Comparison of ENCODE assay signal across 8 cellular contexts in the genomic region with DNA sequence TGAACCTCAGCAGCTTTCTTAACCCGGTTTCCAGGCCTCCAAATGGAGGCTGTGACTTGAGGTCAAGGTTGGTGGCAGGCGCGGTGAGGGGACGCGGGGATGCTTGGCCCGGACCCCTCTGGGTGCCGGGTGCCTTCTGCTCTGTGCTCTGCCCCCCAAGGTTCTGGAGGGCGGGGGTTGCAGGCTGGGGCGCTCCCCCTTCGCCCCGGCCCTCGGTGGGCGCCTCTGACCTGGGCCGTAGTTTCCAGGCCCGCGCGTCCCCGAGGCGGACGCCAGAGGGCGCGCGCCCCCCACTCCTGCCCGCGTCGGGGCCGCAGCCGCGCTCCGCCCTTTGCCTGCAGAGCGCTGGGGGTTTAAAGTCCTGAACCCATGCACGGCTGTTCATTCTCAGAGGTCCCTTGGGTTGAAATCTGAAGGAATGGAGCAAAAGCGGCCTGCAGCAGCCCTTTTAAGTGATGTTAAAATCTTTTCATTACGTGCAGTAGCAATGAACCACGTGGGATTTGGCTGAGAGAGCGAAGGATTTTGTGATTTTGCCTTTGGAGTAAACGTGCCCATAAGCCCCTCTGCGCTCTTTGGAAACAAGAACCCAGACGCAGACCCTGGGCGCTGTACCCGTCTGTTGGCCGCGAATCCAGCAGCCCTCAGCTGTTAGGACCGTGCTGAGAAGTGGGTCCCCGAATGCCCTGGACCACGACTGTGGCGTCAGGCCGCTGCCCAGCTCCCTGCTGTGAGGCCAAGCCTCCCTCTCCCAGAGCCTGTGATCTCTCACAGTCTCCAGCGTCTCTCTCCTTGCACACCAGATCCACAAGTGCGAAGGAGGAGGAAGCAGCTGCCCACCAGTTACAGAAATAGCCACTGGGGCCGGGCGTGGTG.
DNase-seq lines count a peak whose midpoint lies in the region; ATAC-seq and TF ChIP-seq lines count a peak whose summit lies in the region.

No MANE protein-coding gene starts in this region.

- no peak overlapping the region for H3K4me3 ChIP-seq in BJ (ENCODE audit: low read depth, low read length)
- H3K4me3 ChIP-seq in thoracic aorta = no peak overlapping the region

- POLR2A ChIA-PET in BJ (lab: Charles Lee) = no interaction called here

- no peaks in the 10 kb centered on the region for H3K4me1 ChIP-seq in thoracic aorta (ENCODE audit: control insufficient read depth in 1 of 2, low read depth in 2 of 2)

- H3K4me1 Mint-ChIP-seq in activated naive CD8-positive, alpha-beta T cell treated with anti-CD3 and anti-CD28 coated beads, Interleukin-2, amount 50 U/mL, for 24 hours = no peaks in the 10 kb centered on the region

- H3K9me3 ChIP-seq in thoracic aorta = no peaks in the 10 kb centered on the region

- CTCF ChIA-PET in BJ (lab: Yijun Ruan, JAX) = no interaction called here

- no peak overlapping the region for H3K27ac Mint-ChIP-seq in activated naive CD8-positive, alpha-beta T cell treated with anti-CD3 and anti-CD28 coated beads, Interleukin-2, amount 50 U/mL, for 24 hours

- intact Hi-C loops in left colon (cut with DNase I, micrococcal nuclease) (no loop called here), sciatic nerve (cut with DNase I) (no loop called here)

- ATAC-seq in GM18511 (IDR thresholded peaks at IDR 0.05; ENCODE audit: unreplicated experiment) = peak; percentile 86
- peak; percentile 73 for ATAC-seq in HG03520 (IDR thresholded peaks at IDR 0.05; ENCODE audit: unreplicated experiment)
- peak; percentile 40 for ATAC-seq in activated naive CD8-positive, alpha-beta T cell treated with anti-CD3 and anti-CD28 coated beads, Interleukin-2, amount 50 U/mL, for 24 hours
- peak; percentile 57 for ATAC-seq in left colon
- ATAC-seq in thoracic aorta (ENCODE audit: insufficient number of reproducible peaks, low FRiP score, low read depth) = no peak
- no peak for ATAC-seq in sciatic nerve

- H3K4me3 Mint-ChIP-seq in activated naive CD8-positive, alpha-beta T cell treated with anti-CD3 and anti-CD28 coated beads, Interleukin-2, amount 50 U/mL, for 24 hours = no peak overlapping the region

- peaks cover 3% of the 10 kb centered on the region for H3K27me3 Mint-ChIP-seq in activated naive CD8-positive, alpha-beta T cell treated with anti-CD3 and anti-CD28 coated beads, Interleukin-2, amount 50 U/mL, for 24 hours

- H3K27me3 ChIP-seq in BJ (ENCODE audit: control insufficient read depth, insufficient read depth, low read length) (no peaks in the 10 kb centered on the region), thoracic aorta (replicated peaks; ENCODE audit: insufficient read depth) (no peaks in the 10 kb centered on the region)

- TF ChIP-seq CTCF in BJ (IDR thresholded peaks at IDR 0.05; ENCODE audit: insufficient read depth, low read depth, low read length) (peak; percentile 35; the same call in 1 of the 2 replicates), thoracic aorta (IDR thresholded peaks at IDR 0.05) (peak; percentile 30)

- no peaks in the 10 kb centered on the region for H3K36me3 Mint-ChIP-seq in activated naive CD8-positive, alpha-beta T cell treated with anti-CD3 and anti-CD28 coated beads, Interleukin-2, amount 50 U/mL, for 24 hours (ENCODE audit: low read depth)

- H3K9me3 Mint-ChIP-seq in activated naive CD8-positive, alpha-beta T cell treated with anti-CD3 and anti-CD28 coated beads, Interleukin-2, amount 50 U/mL, for 24 hours = no peaks in the 10 kb centered on the region

- H3K36me3 ChIP-seq in BJ (ENCODE audit: control insufficient read depth, insufficient read depth, low read length) (no peaks in the 10 kb centered on the region), thoracic aorta (no peaks in the 10 kb centered on the region)

- H3K27ac ChIP-seq in thoracic aorta = no peak overlapping the region

- DNase-seq in BJ (ENCODE audit: low read depth) (no peak), left colon (peak in 1 of 2 donors; percentile 25), thoracic aorta (ENCODE audit: low spot score) (no peak), sciatic nerve (ENCODE audit: low spot score) (no peak), NCI-H526 treated with DMSO at 0.1 percent for 48 hours (lab: John Stamatoyannopoulos, UW) (no peak)
- DNase-seq in activated naive CD8-positive, alpha-beta T cell treated with anti-CD3 and anti-CD28 coated beads, Interleukin-2, amount 50 U/mL, for 24 hours = peak; percentile 48

Comparison
In these comparisons a context has a peak if more than half of its experiments do, and no peak if none do; other contexts are left out.
1. ATAC-seq: peak in GM18511 (single experiment), HG03520 (single experiment), activated naive CD8-positive, alpha-beta T cell treated with anti-CD3 and anti-CD28 coated beads, Interleukin-2, amount 50 U/mL, for 24 hours (single experiment) and left colon (single experiment); none in thoracic aorta (single experiment) and sciatic nerve (single experiment).